Comparison of ENCODE assay signal across 1 cellular context in genomic region chr16:84728853-84729424, GRCh38.
TF ChIP-seq lines count a peak whose summit lies in the region.

No MANE protein-coding gene starts in this region.

TF ChIP-seq in IMR-90, 13 proteins besides CTCF, POLR2A, EP300 and RAD21:
- TF ChIP-seq CHD1 (IDR thresholded peaks at IDR 0.05; ENCODE audit: low read depth, low read length), result no peak
- TF ChIP-seq FOS (IDR thresholded peaks at IDR 0.05; ENCODE audit: low read depth, low read length), result no peak
- no peak for TF ChIP-seq MXI1 (IDR thresholded peaks at IDR 0.05; ENCODE audit: borderline replicate concordance, low read depth, low read length)
- TF ChIP-seq, protein P1, sequence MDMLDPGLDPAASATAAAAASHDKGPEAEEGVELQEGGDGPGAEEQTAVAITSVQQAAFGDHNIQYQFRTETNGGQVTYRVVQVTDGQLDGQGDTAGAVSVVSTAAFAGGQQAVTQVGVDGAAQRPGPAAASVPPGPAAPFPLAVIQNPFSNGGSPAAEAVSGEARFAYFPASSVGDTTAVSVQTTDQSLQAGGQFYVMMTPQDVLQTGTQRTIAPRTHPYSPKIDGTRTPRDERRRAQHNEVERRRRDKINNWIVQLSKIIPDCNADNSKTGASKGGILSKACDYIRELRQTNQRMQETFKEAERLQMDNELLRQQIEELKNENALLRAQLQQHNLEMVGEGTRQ (IDR thresholded peaks at IDR 0.05; ENCODE audit: low read depth, low read length), result no peak
- no peak for TF ChIP-seq MAFK (IDR thresholded peaks at IDR 0.05; ENCODE audit: low read depth, low read length)
- TF ChIP-seq BHLHE40 (IDR thresholded peaks at IDR 0.05; ENCODE audit: low read depth, low read length), result no peak
- no peak for TF ChIP-seq CEBPB (IDR thresholded peaks at IDR 0.05; ENCODE audit: low read depth, low read length)
